12 cellular contexts compared by ENCODE assay signal in the genomic region with DNA sequence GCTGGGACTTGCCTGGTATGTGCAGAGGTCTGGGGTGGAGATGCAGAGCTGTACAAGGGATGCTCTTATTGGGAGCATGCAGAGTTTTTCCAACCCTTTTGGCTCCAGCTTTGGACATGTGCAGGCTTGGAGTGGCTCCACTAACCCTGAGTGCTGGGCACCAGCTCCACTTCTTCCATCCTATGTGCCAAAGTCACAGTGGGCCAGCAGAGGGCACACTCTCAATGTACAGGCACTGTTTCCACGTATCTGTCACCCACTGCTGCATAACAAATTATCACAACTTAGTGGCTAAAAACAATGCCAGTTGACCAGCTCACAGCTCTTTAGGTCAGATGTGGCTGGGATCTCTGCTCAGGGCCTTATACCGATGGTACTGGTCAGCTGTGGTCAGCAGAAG.
DNase-seq lines count a peak whose midpoint lies in the region; ATAC-seq and TF ChIP-seq lines count a peak whose summit lies in the region.
"Had no signal": no experiment of that assay in that cellular context is flagged by ENCODE, and none has a peak within 500 bp of the region (broad histone marks: within the 10 kb centered on the region; RNA-seq: fewer than 3 reads in every experiment).

No MANE protein-coding gene starts in this region.

- no peaks in the 10 kb centered on the region for H3K36me3 Mint-ChIP-seq in natural killer cell
- H3K36me3 Mint-ChIP-seq in natural killer cell treated with Interleukin-12 subunit alpha and Interleukin-12 subunit beta and Interleukin-15 and Interleukin-18, amount 100 ng/mL, for 72 hours, result no peaks in the 10 kb centered on the region
- H3K36me3 Mint-ChIP-seq in glutamatergic neuron (ENCODE audit: unreplicated experiment), result peaks cover 28% of the 10 kb centered on the region

- intact Hi-C loops in natural killer cell (cut with micrococcal nuclease), result no loop called here

- peak in 1 of 3 donors; percentile 57 for ATAC-seq in natural killer cell
- no peak for ATAC-seq in natural killer cell treated with Interleukin-12 subunit alpha and Interleukin-12 subunit beta and Interleukin-15 and Interleukin-18, amount 100 ng/mL, for 72 hours

- peaks cover 14 to 23% of the 10 kb centered on the region in 2 donors for H3K27me3 Mint-ChIP-seq in natural killer cell (ENCODE audit: low read depth in 2 of 2)
- peaks cover 9 to 12% of the 10 kb centered on the region in 2 donors for H3K27me3 Mint-ChIP-seq in natural killer cell treated with Interleukin-12 subunit alpha and Interleukin-12 subunit beta and Interleukin-15 and Interleukin-18, amount 100 ng/mL, for 72 hours
- H3K27me3 Mint-ChIP-seq in glutamatergic neuron (ENCODE audit: unreplicated experiment), result peaks cover 16% of the 10 kb centered on the region
- H3K27me3 Mint-ChIP-seq: stimulated activated naive CD8-positive, alpha-beta T cell treated with anti-CD3 and anti-CD28 coated beads, Interleukin-15, Interleukin-2, amounts not matched to agents 100 ng/mL and 50 ng/mL, for 24 hours had no signal

- DNase-seq in natural killer cell (no peak), globus pallidus (ENCODE audit: low spot score) (peak; percentile 24), ecto neural progenitor cell (ENCODE audit: low spot score) (no peak), COR-L47 (lab: John Stamatoyannopoulos, UW) (no peak), glutamatergic neuron (no peak), SK-N-DZ (ENCODE audit: low spot score) (no peak)
- no peak for DNase-seq in natural killer cell treated with Interleukin-12 subunit alpha and Interleukin-12 subunit beta and Interleukin-15 and Interleukin-18, amount 100 ng/mL, for 72 hours (ENCODE audit: low spot score)
- DNase-seq in activated CD4-positive, alpha-beta T cell treated with anti-CD3 and anti-CD28 coated beads, Interleukin-2, amount 50 U/mL, for 1 hour, result peak; percentile 11
- DNase-seq: NCI-H1092 treated with DMSO at 0.1 percent for 48 hours, Right ventricle myocardium superior had no signal

- no peak overlapping the region for H3K4me3 Mint-ChIP-seq in natural killer cell
- H3K4me3 Mint-ChIP-seq in natural killer cell treated with Interleukin-12 subunit alpha and Interleukin-12 subunit beta and Interleukin-15 and Interleukin-18, amount 100 ng/mL, for 72 hours, result no peak overlapping the region
- no peak overlapping the region for H3K4me3 Mint-ChIP-seq in glutamatergic neuron (ENCODE audit: unreplicated experiment)
- H3K4me3 Mint-ChIP-seq: B cell; stimulated activated naive CD8-positive, alpha-beta T cell treated with anti-CD3 and anti-CD28 coated beads, Interleukin-15, Interleukin-2, amounts not matched to agents 100 ng/mL and 50 ng/mL, for 24 hours had no signal

- no peaks in the 10 kb centered on the region for H3K9me3 Mint-ChIP-seq in natural killer cell
- H3K9me3 Mint-ChIP-seq in natural killer cell treated with Interleukin-12 subunit alpha and Interleukin-12 subunit beta and Interleukin-15 and Interleukin-18, amount 100 ng/mL, for 72 hours, result no peaks in the 10 kb centered on the region
- H3K9me3 Mint-ChIP-seq in glutamatergic neuron (ENCODE audit: unreplicated experiment), result peaks cover 22% of the 10 kb centered on the region
- H3K9me3 Mint-ChIP-seq: stimulated activated naive CD8-positive, alpha-beta T cell treated with anti-CD3 and anti-CD28 coated beads, Interleukin-15, Interleukin-2, amounts not matched to agents 100 ng/mL and 50 ng/mL, for 24 hours had no signal

- H3K4me1 Mint-ChIP-seq in natural killer cell (no peaks in the 10 kb centered on the region), glutamatergic neuron (ENCODE audit: low read depth, unreplicated experiment) (no peaks in the 10 kb centered on the region)
- no peaks in the 10 kb centered on the region for H3K4me1 Mint-ChIP-seq in natural killer cell treated with Interleukin-12 subunit alpha and Interleukin-12 subunit beta and Interleukin-15 and Interleukin-18, amount 100 ng/mL, for 72 hours (ENCODE audit: low read depth in 2 of 2)
- H3K4me1 Mint-ChIP-seq: B cell had no signal

- TF ChIP-seq CTCF in natural killer cell (IDR thresholded peaks at IDR 0.05), result peak; percentile 14
- TF ChIP-seq CTCF in glutamatergic neuron (IDR thresholded peaks at IDR 0.05; ENCODE audit: partially characterized antibody, unreplicated experiment), result no peak

- H3K27ac Mint-ChIP-seq in natural killer cell (no peak overlapping the region), glutamatergic neuron (ENCODE audit: unreplicated experiment) (no peak overlapping the region)
- H3K27ac Mint-ChIP-seq in natural killer cell treated with Interleukin-12 subunit alpha and Interleukin-12 subunit beta and Interleukin-15 and Interleukin-18, amount 100 ng/mL, for 72 hours, result no peak overlapping the region
- H3K27ac Mint-ChIP-seq: B cell; stimulated activated naive CD8-positive, alpha-beta T cell treated with anti-CD3 and anti-CD28 coated beads, Interleukin-15, Interleukin-2, amounts not matched to agents 100 ng/mL and 50 ng/mL, for 24 hours had no signal

Comparison
In these comparisons a context has a peak if more than half of its experiments do, and no peak if none do; other contexts are left out.
1. DNase-seq: peak in activated CD4-positive, alpha-beta T cell treated with anti-CD3 and anti-CD28 coated beads, Interleukin-2, amount 50 U/mL, for 1 hour (single experiment) and globus pallidus (single experiment); none in natural killer cell (single experiment), natural killer cell treated with Interleukin-12 subunit alpha and Interleukin-12 subunit beta and Interleukin-15 and Interleukin-18, amount 100 ng/mL, for 72 hours (single experiment), ecto neural progenitor cell (single experiment), COR-L47 (single experiment), glutamatergic neuron (single experiment) and SK-N-DZ (single experiment).